ENCODE assay signal across 17 cellular contexts in genomic region chr11:27200779-27201453, GRCh38.
DNase-seq lines count a peak whose midpoint lies in the region; TF ChIP-seq lines count a peak whose summit lies in the region.
"Had no signal": no experiment of that assay in that cellular context is flagged by ENCODE, and none has a peak within 500 bp of the region (broad histone marks: within the 10 kb centered on the region; RNA-seq: fewer than 3 reads in every experiment).

No MANE protein-coding gene starts in this region.

- H3K9me3 Mint-ChIP-seq in H9: no peaks in the 10 kb centered on the region
- H3K9me3 Mint-ChIP-seq: stimulated activated naive CD8-positive, alpha-beta T cell treated with anti-CD3 and anti-CD28 coated beads, Interleukin-15, Interleukin-2, amounts not matched to agents 100 ng/mL and 50 ng/mL, for 24 hours had no signal

- peaks cover 21 to 29% of the 10 kb centered on the region in 2 experiments for H3K4me1 Mint-ChIP-seq in H9

- H2BK12ac ChIP-seq in H9 (ENCODE audit: insufficient read length, low read depth, low read length): no peak overlapping the region

- no peak overlapping the region for H2BK120ac ChIP-seq in H9 (ENCODE audit: low read depth, low read length, poor library complexity, severe bottlenecking)

- H3K27ac Mint-ChIP-seq in H9: no peak overlapping the region; a peak in 1 of 7 replicates
- H3K27ac Mint-ChIP-seq: stimulated activated naive CD8-positive, alpha-beta T cell treated with anti-CD3 and anti-CD28 coated beads, Interleukin-15, Interleukin-2, amounts not matched to agents 100 ng/mL and 50 ng/mL, for 24 hours; T-helper 17 cell had no signal

- TF ChIP-seq CTCF in VCaP (conservative IDR thresholded peaks at IDR 0.05) (no peak), tibial nerve (IDR thresholded peaks at IDR 0.05) (no peak), H9 (conservative IDR thresholded peaks at IDR 0.05) (no peak)

- no peak overlapping the region for H4K91ac ChIP-seq in H9 (ENCODE audit: insufficient read length, low read depth, low read length)

- no peaks in the 10 kb centered on the region for H3K79me1 ChIP-seq in H9 (ENCODE audit: insufficient read depth, low read depth, low read length, poor library complexity, severe bottlenecking)

- no peak overlapping the region for H3K23ac ChIP-seq in H9 (ENCODE audit: insufficient read length, low read depth, low read length)

- H3K4me1 ChIP-seq in muscle layer of colon (ENCODE audit: insufficient read depth, low read length) (peaks cover 70% of the 10 kb centered on the region), tibial nerve (peaks cover 0 to 42% (median 8%) of the 10 kb centered on the region in 4 donors), H9 (ENCODE audit: insufficient read depth, low read length) (no peaks in the 10 kb centered on the region; the same call in 1 of the 2 replicates)

- H3K27ac ChIP-seq in VCaP: peak overlapping the region; percentile 91
- H3K27ac ChIP-seq in muscle layer of colon (ENCODE audit: low read depth, low read length): peak overlapping the region; percentile 57
- peak overlapping the region in 3 of 4 donors; percentile 36 to 71 (median 68) for H3K27ac ChIP-seq in tibial nerve
- H3K27ac ChIP-seq in H9 (ENCODE audit: insufficient read length, low read depth, low read length): no peak overlapping the region

- H2BK20ac ChIP-seq in H9 (ENCODE audit: low read depth, low read length, poor library complexity, severe bottlenecking): no peak overlapping the region

- peaks cover 0 to 7% (median 0%) of the 10 kb centered on the region in 3 experiments; a peak in 1 of 7 replicates for H3K36me3 Mint-ChIP-seq in H9 (ENCODE audit: insufficient read depth in 1 of 3, low read depth in 3 of 3)

- H3K79me2 ChIP-seq in H9 (ENCODE audit: insufficient read depth, low read length): no peaks in the 10 kb centered on the region

- H3K14ac ChIP-seq in H9 (ENCODE audit: insufficient read depth, low read length): no peak overlapping the region

- H3K36me3 ChIP-seq in muscle layer of colon (ENCODE audit: insufficient read depth, low read length) (no peaks in the 10 kb centered on the region), tibial nerve (no peaks in the 10 kb centered on the region)
- H3K36me3 ChIP-seq: gastroesophageal sphincter, MG63, right atrium auricular region had no signal

- H4K5ac ChIP-seq in H9 (ENCODE audit: insufficient read length, low read depth, low read length): no peak overlapping the region

- no peaks in the 10 kb centered on the region for H3K27me3 Mint-ChIP-seq in H9 (ENCODE audit: low read depth)
- H3K27me3 Mint-ChIP-seq: stimulated activated naive CD8-positive, alpha-beta T cell treated with anti-CD3 and anti-CD28 coated beads, Interleukin-15, Interleukin-2, amounts not matched to agents 100 ng/mL and 50 ng/mL, for 24 hours had no signal

- no peak overlapping the region for H3K9ac ChIP-seq in muscle layer of colon (ENCODE audit: low read length)
- H3K9ac ChIP-seq in H9 (ENCODE audit: extremely low read depth, insufficient read length, low read length): no peak overlapping the region

- no peak overlapping the region for H3K4ac ChIP-seq in H9 (ENCODE audit: low read depth, low read length)

- H2BK15ac ChIP-seq in H9 (ENCODE audit: low read depth, low read length): no peak overlapping the region

- H2AK5ac ChIP-seq in H9 (ENCODE audit: insufficient read length, low read length): no peak overlapping the region

- H2BK5ac ChIP-seq in H9 (ENCODE audit: insufficient read length, low read length): no peak overlapping the region

- no peak overlapping the region for H3K56ac ChIP-seq in H9 (ENCODE audit: insufficient read length, low read depth, low read length)

- no peak overlapping the region for H2AFZ ChIP-seq in H9 (ENCODE audit: low read length)

- no peak for TF ChIP-seq POLR2A in tibial nerve (IDR thresholded peaks at IDR 0.05)

- H3K4me2 ChIP-seq in H9 (ENCODE audit: insufficient read depth, insufficient read length, low read length): no peak overlapping the region

- H3K9me3 ChIP-seq in muscle layer of colon (ENCODE audit: low read length): no peaks in the 10 kb centered on the region
- no peaks in the 10 kb centered on the region for H3K9me3 ChIP-seq in tibial nerve
- no peaks in the 10 kb centered on the region for H3K9me3 ChIP-seq in H9 (ENCODE audit: control insufficient read depth, low read depth, low read length)
- H3K9me3 ChIP-seq: gastroesophageal sphincter, MG63, right atrium auricular region had no signal

- H3K27me3 ChIP-seq in muscle layer of colon (ENCODE audit: control insufficient read depth in 1 of 2, insufficient read depth in 2 of 2, low read length in 2 of 2) (no peaks in the 10 kb centered on the region), tibial nerve (no peaks in the 10 kb centered on the region), H9 (ENCODE audit: insufficient read depth, low read length) (no peaks in the 10 kb centered on the region)
- H3K27me3 ChIP-seq: gastroesophageal sphincter, MG63, right atrium auricular region had no signal

- no peak overlapping the region for H3K4me3 ChIP-seq in muscle layer of colon (ENCODE audit: low read depth in 1 of 2, low read length in 2 of 2)
- H3K4me3 ChIP-seq in tibial nerve: no peak overlapping the region
- H3K4me3 ChIP-seq: gastroesophageal sphincter, MG63, right atrium auricular region had no signal

- H4K20me1 ChIP-seq in H9 (ENCODE audit: control insufficient read depth, insufficient read depth, insufficient read length): no peaks in the 10 kb centered on the region

- no peak overlapping the region for H3K18ac ChIP-seq in H9 (ENCODE audit: insufficient read length, low read depth, low read length)

- H3K4me3 Mint-ChIP-seq in H9: no peak overlapping the region
- H3K4me3 Mint-ChIP-seq: stimulated activated naive CD8-positive, alpha-beta T cell treated with anti-CD3 and anti-CD28 coated beads, Interleukin-15, Interleukin-2, amounts not matched to agents 100 ng/mL and 50 ng/mL, for 24 hours; T-helper 17 cell had no signal

- H3T11ph ChIP-seq in H9 (ENCODE audit: low read length): no peak overlapping the region

- peak; percentile 13 for DNase-seq in DMS53 (lab: John Stamatoyannopoulos, UW)
- DNase-seq in DMS53 treated with DMSO at 0.1 percent for 48 hours (lab: John Stamatoyannopoulos, UW; ENCODE audit: unreplicated experiment): no peak
- no peak for DNase-seq in tibial nerve (ENCODE audit: low spot score in 2 of 2)
- DNase-seq in H9: no peak
- DNase-seq in mucosa of gallbladder (ENCODE audit: low spot score): no peak
- no peak for DNase-seq in activated gamma-delta T cell (lab: John Stamatoyannopoulos, UW)
- DNase-seq: 8988T; activated CD4-positive, alpha-beta T cell treated with anti-CD3 and anti-CD28 coated beads, Interleukin-2, amount 50 U/mL, for 1 hour; Calu3; effector CD4-positive, alpha-beta T cell; MG63; T-helper 17 cell had no signal

- TF ChIP-seq EP300 in tibial nerve (IDR thresholded peaks at IDR 0.05): no peak

- 96 to 97% methylated on average over 1 of the region's 1 CpG for WGBS in tibial nerve, 2 donors
- WGBS in H9 (ENCODE audit: extremely low coverage, insufficient read length, low lambda C conversion rate): no CpG with 5 or more reads among the region's 1 CpG

- H3K23me2 ChIP-seq in H9 (ENCODE audit: insufficient read length, low read depth, low read length, poor library complexity, severe bottlenecking): no peaks in the 10 kb centered on the region

- no peak overlapping the region for H4K8ac ChIP-seq in H9 (replicated peaks; ENCODE audit: insufficient read length, low read depth, low read length)
